Comparison of ENCODE assay signal across 14 cellular contexts in genomic region chr10:11797847-11798633, GRCh38. TPM values are rescaled to one million over a fixed set of nuclear protein-coding genes. Genes with fewer than 3 reads are reported as not detected.
DNase-seq lines count a peak whose midpoint lies in the region; ATAC-seq and TF ChIP-seq lines count a peak whose summit lies in the region.
"Had no signal": no experiment of that assay in that cellular context is flagged by ENCODE, and none has a peak within 500 bp of the region (broad histone marks: within the 10 kb centered on the region; RNA-seq: fewer than 3 reads in every experiment).

No MANE protein-coding gene starts in this region.

- H3K27ac ChIP-seq in BLaER1 (peak overlapping the region; percentile 68), HEK293 (ENCODE audit: extremely low read depth, low read depth, low read length) (no peak overlapping the region)
- H3K27ac ChIP-seq: HL-60 had no signal

- POLR2A ChIA-PET in HEK293 (lab: Yijun Ruan, JAX) (interaction anchor here (0.6 kb wide), 1 partner anchor 272 kb away, joined by 3 read pairs; no protein-coding TSS in a partner anchor), WTC11 (lab: Charles Lee) (interaction anchor here (0.6 kb wide), 1 partner anchor 30 kb away, joined by 3 read pairs; no protein-coding TSS in a partner anchor)

- H3K9ac ChIP-seq in BLaER1: no peak overlapping the region

- no peak for DNase-seq in WTC11 (ENCODE audit: low spot score)
- peak; percentile 37 for DNase-seq in iPS-NIHi11 (ENCODE audit: low spot score)
- DNase-seq in OCI-M1 (lab: John Stamatoyannopoulos, UW): no peak
- no peak for DNase-seq in activated CD4-positive, alpha-beta T cell treated with anti-CD3 and anti-CD28 coated beads for 48 hours
- no peak for DNase-seq in NCI-H2029 (lab: John Stamatoyannopoulos, UW)
- no peak for DNase-seq in retina
- DNase-seq: HCEC 1CT, NCI-H1436 treated with DMSO at 0.1 percent for 48 hours, NCI-H510A had no signal

- H4K20me1 ChIP-seq in BLaER1: no peaks in the 10 kb centered on the region

- no peaks in the 10 kb centered on the region for H3K27me3 ChIP-seq in BLaER1

- no peak overlapping the region for H3K4me3 Mint-ChIP-seq in WTC11

- ATAC-seq in WTC11: peak; percentile 22; the same call in 1 of the 2 replicates

- H3K27ac Mint-ChIP-seq in WTC11: peak overlapping the region; percentile 69

- H3K36me3 ChIP-seq in BLaER1: no peaks in the 10 kb centered on the region
- no peaks in the 10 kb centered on the region for H3K36me3 ChIP-seq in HEK293 (ENCODE audit: control insufficient read depth in 2 of 2, insufficient read depth in 1 of 2, low read length in 2 of 2)

- H3K4me3 ChIP-seq in BLaER1 (no peak overlapping the region), HEK293 (ENCODE audit: low read depth, low read length) (no peak overlapping the region)

- peaks cover 28% of the 10 kb centered on the region for H3K4me1 Mint-ChIP-seq in WTC11

- H3K9me3 Mint-ChIP-seq in WTC11: peaks cover 8% of the 10 kb centered on the region

- H3K9me3 ChIP-seq in BLaER1: no peaks in the 10 kb centered on the region
- H3K9me3 ChIP-seq in HEK293 (ENCODE audit: control insufficient read depth, insufficient read depth, low read depth, low read length): no peaks in the 10 kb centered on the region

- no peaks in the 10 kb centered on the region for H3K27me3 Mint-ChIP-seq in WTC11 (ENCODE audit: low read depth)

- peaks cover 7% of the 10 kb centered on the region for H3K36me3 Mint-ChIP-seq in WTC11
- H3K36me3 Mint-ChIP-seq: CD14-positive monocyte had no signal

- H3K4me1 ChIP-seq in BLaER1: peaks cover 27% of the 10 kb centered on the region
- H3K4me1 ChIP-seq in HEK293 (ENCODE audit: control insufficient read depth, insufficient read depth, low read length): no peaks in the 10 kb centered on the region

- CTCF ChIA-PET in HEK293 (lab: Yijun Ruan, JAX) (interaction anchor here (0.9 to 2.1 kb wide), 5 partner anchors 14 to 189 kb away, joined by 3 to 8 read pairs (median 4); no protein-coding TSS in a partner anchor), WTC11 (lab: Charles Lee) (interaction anchor here (0.7 to 2.3 kb wide), 7 partner anchors 15 to 188 kb away, joined by 3 to 12 read pairs (median 5); no protein-coding TSS in a partner anchor)

- TF ChIP-seq CTCF in HEK293 (tag by site-specific recombination; IDR thresholded peaks at IDR 0.05) (no peak), WTC11 (IDR thresholded peaks at IDR 0.05) (no peak)

- H3K4me2 ChIP-seq in BLaER1: peak overlapping the region; percentile 89

TF ChIP-seq in HEK293, 187 proteins besides CTCF, POLR2A, EP300 and RAD21 (continues in another document):
- TF ChIP-seq ZSCAN30 (tag by site-specific recombination; IDR thresholded peaks at IDR 0.05) (no peak), ZFHX2 (tag by site-specific recombination; conservative IDR thresholded peaks at IDR 0.05) (peak; percentile 43; the same call in 1 of the 2 replicates), ZNF624 (tag by site-specific recombination; IDR thresholded peaks at IDR 0.05) (no peak), ZNF626 (tag by site-specific recombination; IDR thresholded peaks at IDR 0.05) (no peak), ZNF155 (tag by site-specific recombination; IDR thresholded peaks at IDR 0.05) (no peak), ZNF707 (tag by site-specific recombination; IDR thresholded peaks at IDR 0.05) (no peak), ZNF24 (tag by site-specific recombination; IDR thresholded peaks at IDR 0.05) (no peak), ZNF596 (tag by site-specific recombination; IDR thresholded peaks at IDR 0.05) (no peak), ZNF777 (tag by site-specific recombination; IDR thresholded peaks at IDR 0.05; ENCODE audit: borderline replicate concordance) (no peak), ZNF324 (tag by site-specific recombination; IDR thresholded peaks at IDR 0.05) (no peak), EGR2 (tag by site-specific recombination; IDR thresholded peaks at IDR 0.05; ENCODE audit: low read depth) (0 out of 2 replicates have a peak, but pooled peaks have one; percentile 18), GLIS1 (tag by site-specific recombination; IDR thresholded peaks at IDR 0.05) (0 out of 2 replicates have a peak, but pooled peaks have one; percentile 10), SCRT2 (tag by site-specific recombination; IDR thresholded peaks at IDR 0.05) (no peak)
- TF ChIP-seq, protein P1, sequence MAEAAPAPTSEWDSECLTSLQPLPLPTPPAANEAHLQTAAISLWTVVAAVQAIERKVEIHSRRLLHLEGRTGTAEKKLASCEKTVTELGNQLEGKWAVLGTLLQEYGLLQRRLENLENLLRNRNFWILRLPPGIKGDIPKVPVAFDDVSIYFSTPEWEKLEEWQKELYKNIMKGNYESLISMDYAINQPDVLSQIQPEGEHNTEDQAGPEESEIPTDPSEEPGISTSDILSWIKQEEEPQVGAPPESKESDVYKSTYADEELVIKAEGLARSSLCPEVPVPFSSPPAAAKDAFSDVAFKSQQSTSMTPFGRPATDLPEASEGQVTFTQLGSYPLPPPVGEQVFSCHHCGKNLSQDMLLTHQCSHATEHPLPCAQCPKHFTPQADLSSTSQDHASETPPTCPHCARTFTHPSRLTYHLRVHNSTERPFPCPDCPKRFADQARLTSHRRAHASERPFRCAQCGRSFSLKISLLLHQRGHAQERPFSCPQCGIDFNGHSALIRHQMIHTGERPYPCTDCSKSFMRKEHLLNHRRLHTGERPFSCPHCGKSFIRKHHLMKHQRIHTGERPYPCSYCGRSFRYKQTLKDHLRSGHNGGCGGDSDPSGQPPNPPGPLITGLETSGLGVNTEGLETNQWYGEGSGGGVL (tag by site-specific recombination; IDR thresholded peaks at IDR 0.05): no peak
- TF ChIP-seq, protein P2, sequence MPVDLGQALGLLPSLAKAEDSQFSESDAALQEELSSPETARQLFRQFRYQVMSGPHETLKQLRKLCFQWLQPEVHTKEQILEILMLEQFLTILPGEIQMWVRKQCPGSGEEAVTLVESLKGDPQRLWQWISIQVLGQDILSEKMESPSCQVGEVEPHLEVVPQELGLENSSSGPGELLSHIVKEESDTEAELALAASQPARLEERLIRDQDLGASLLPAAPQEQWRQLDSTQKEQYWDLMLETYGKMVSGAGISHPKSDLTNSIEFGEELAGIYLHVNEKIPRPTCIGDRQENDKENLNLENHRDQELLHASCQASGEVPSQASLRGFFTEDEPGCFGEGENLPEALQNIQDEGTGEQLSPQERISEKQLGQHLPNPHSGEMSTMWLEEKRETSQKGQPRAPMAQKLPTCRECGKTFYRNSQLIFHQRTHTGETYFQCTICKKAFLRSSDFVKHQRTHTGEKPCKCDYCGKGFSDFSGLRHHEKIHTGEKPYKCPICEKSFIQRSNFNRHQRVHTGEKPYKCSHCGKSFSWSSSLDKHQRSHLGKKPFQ (tag by site-specific recombination; IDR thresholded peaks at IDR 0.05): no peak

TF ChIP-seq in WTC11, 78 proteins besides CTCF, POLR2A, EP300 and RAD21 (continues in another document):
- TF ChIP-seq MAX (CRISPR knock-in tag; IDR thresholded peaks at IDR 0.05) (no peak), HMGA2 (CRISPR knock-in tag; IDR thresholded peaks at IDR 0.05) (no peak), ZNF232 (CRISPR knock-in tag; IDR thresholded peaks at IDR 0.05) (no peak), ZBTB43 (CRISPR knock-in tag; IDR thresholded peaks at IDR 0.05) (no peak), CDX4 (CRISPR knock-in tag; IDR thresholded peaks at IDR 0.05; ENCODE audit: borderline replicate concordance) (no peak), CREB1 (CRISPR knock-in tag; IDR thresholded peaks at IDR 0.05) (no peak)
- TF ChIP-seq, protein P3, sequence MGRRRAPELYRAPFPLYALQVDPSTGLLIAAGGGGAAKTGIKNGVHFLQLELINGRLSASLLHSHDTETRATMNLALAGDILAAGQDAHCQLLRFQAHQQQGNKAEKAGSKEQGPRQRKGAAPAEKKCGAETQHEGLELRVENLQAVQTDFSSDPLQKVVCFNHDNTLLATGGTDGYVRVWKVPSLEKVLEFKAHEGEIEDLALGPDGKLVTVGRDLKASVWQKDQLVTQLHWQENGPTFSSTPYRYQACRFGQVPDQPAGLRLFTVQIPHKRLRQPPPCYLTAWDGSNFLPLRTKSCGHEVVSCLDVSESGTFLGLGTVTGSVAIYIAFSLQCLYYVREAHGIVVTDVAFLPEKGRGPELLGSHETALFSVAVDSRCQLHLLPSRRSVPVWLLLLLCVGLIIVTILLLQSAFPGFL (CRISPR knock-in tag; IDR thresholded peaks at IDR 0.05; ENCODE audit: borderline replicate concordance): no peak

RNA-seq across cellular contexts. Expression of gene PROSER2, which starts 25.1 kb away (rescaled TPM):
- total RNA-seq in WTC11 (2021): 7.3 to 8.7 TPM (median 8.5 TPM) in 3 replicates

RNA-seq across cellular contexts. Expression of gene ECHDC3, which starts 55.9 kb away (rescaled TPM):
- total RNA-seq in WTC11 (2021): 17.1 to 18.3 TPM (median 18.1 TPM) in 3 replicates
- total RNA-seq: A172 had no signal
